In the genomic region with DNA sequence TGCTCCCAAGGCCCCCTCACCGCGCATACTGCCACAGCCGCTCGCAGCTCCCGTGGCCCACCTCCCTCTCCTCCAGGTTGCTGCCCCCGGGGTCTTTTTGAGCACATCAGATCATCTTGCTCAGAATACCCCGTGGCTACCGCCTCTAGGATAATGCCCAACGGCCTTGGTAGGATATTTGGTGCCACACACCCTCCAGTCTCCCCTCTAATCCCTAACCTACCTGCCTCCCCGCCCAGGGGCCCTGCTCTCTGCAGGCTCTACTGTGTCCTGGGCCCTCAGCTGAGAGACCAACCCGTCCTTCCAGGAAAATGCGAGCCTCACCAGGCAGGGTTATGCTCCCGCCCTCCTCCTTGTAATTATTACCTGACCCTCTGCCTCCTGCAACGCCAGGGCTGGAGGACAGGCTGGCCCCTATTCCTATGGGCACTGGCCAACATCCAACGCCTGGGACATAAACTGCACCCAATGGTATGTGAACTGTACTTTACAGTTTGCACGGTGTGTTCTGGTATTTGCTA, we compare ENCODE assay signal across 9 cellular contexts. TPM values are rescaled to one million over a fixed set of nuclear protein-coding genes. Genes with fewer than 3 reads are reported as not detected.
A peak's percentile ranks its signal among the peaks of the same experiment; 100 is the strongest.
DNase-seq lines count a peak whose midpoint lies in the region; ATAC-seq, FAIRE-seq and TF ChIP-seq lines count a peak whose summit lies in the region.
"Had no signal": no experiment of that assay in that cellular context is flagged by ENCODE, and none has a peak within 500 bp of the region (broad histone marks: within the 10 kb centered on the region; RNA-seq: fewer than 3 reads in every experiment).

No MANE protein-coding gene starts in this region.

- peaks cover 21% of the 10 kb centered on the region; the same call in 1 of the 2 replicates for H3K27me3 ChIP-seq in DOHH2 (ENCODE audit: control insufficient read depth, low read length)
- H3K27me3 ChIP-seq in foreskin keratinocyte = no peaks in the 10 kb centered on the region

- no peaks in the 10 kb centered on the region for H3K36me3 ChIP-seq in DOHH2 (ENCODE audit: control insufficient read depth, low read length)

- peak; percentile 67 for FAIRE-seq in RCC 7860 (lab: Jason Lieb, UNC)
- FAIRE-seq: frontal cortex had no signal

- peaks cover 28% of the 10 kb centered on the region for H3K4me1 Mint-ChIP-seq in progenitor cell of endocrine pancreas (ENCODE audit: low read depth)

- H3K36me3 Mint-ChIP-seq in progenitor cell of endocrine pancreas (ENCODE audit: insufficient read depth) = peaks cover 2% of the 10 kb centered on the region

- peak overlapping the region; percentile 82 for H3K4me3 Mint-ChIP-seq in progenitor cell of endocrine pancreas (ENCODE audit: low read depth)

- TF ChIP-seq CTCF in DOHH2 (IDR thresholded peaks at IDR 0.05; ENCODE audit: low read depth, low read length, poor library complexity, severe bottlenecking) (no peak), progenitor cell of endocrine pancreas (IDR thresholded peaks at IDR 0.05; ENCODE audit: unreplicated experiment) (no peak), foreskin keratinocyte (conservative IDR thresholded peaks at IDR 0.05) (no peak)

- peak overlapping the region; percentile 91; the same call in 1 of the 2 replicates for H3K4me2 ChIP-seq in DOHH2 (ENCODE audit: low read length)

- peaks cover 3% of the 10 kb centered on the region; the same call in 1 of the 2 replicates for H3F3A ChIP-seq in DOHH2 (ENCODE audit: control insufficient read depth, insufficient read depth)

- H3K27ac Mint-ChIP-seq in progenitor cell of endocrine pancreas = peak overlapping the region; percentile 27

- peak; percentile 65 for DNase-seq in RCC 7860 (ENCODE audit: low spot score)
- DNase-seq in epithelial cell of prostate (ENCODE audit: low read depth, low spot score) = no peak
- no peak for DNase-seq in progenitor cell of endocrine pancreas (ENCODE audit: low spot score, unreplicated experiment)
- no peak for DNase-seq in AML-193 (lab: John Stamatoyannopoulos, UW)
- no peak for DNase-seq in NCI-H2081 treated with DMSO at 0.1 percent for 48 hours (lab: John Stamatoyannopoulos, UW)
- no peak for DNase-seq in foreskin keratinocyte
- DNase-seq in UCSD-AML1 (lab: John Stamatoyannopoulos, UW; ENCODE audit: unreplicated experiment) = no peak

- no peak for ATAC-seq in foreskin keratinocyte

- H3K4me1 ChIP-seq in DOHH2 (ENCODE audit: control insufficient read depth, low read length) = peaks cover 20% of the 10 kb centered on the region
- peaks cover 6% of the 10 kb centered on the region for H3K4me1 ChIP-seq in foreskin keratinocyte

- no peaks in the 10 kb centered on the region for H3K9me2 ChIP-seq in DOHH2 (replicated peaks; ENCODE audit: control insufficient read depth, low read length)

- H3K9me3 Mint-ChIP-seq in progenitor cell of endocrine pancreas (ENCODE audit: low read depth) = no peaks in the 10 kb centered on the region

- H3K9me3 ChIP-seq in DOHH2 (ENCODE audit: control insufficient read depth, insufficient read depth, low read length) = no peaks in the 10 kb centered on the region

- H3K4me3 ChIP-seq in DOHH2 (ENCODE audit: low read length) = peak overlapping the region; percentile 72; the same call in 1 of the 2 replicates

- no peaks in the 10 kb centered on the region for H4K20me1 ChIP-seq in DOHH2 (ENCODE audit: control insufficient read depth, insufficient read depth, low read depth, low read length)

- peaks cover 7% of the 10 kb centered on the region; the same call in 1 of the 2 replicates for H3K79me2 ChIP-seq in DOHH2 (ENCODE audit: control insufficient read depth, low read length)

- no peak overlapping the region for H3K27ac ChIP-seq in DOHH2 (ENCODE audit: low read depth, low read length)
- peak overlapping the region; percentile 59 for H3K27ac ChIP-seq in epithelial cell of prostate
- no peak overlapping the region for H3K27ac ChIP-seq in foreskin keratinocyte

- peaks cover 25% of the 10 kb centered on the region for H3K27me3 Mint-ChIP-seq in progenitor cell of endocrine pancreas

RNA-seq across cellular contexts. Expression of a gene that starts 1.5 kb away (rescaled TPM):
- 81.5 and 85.6 TPM in 2 replicates for total RNA-seq in progenitor cell of endocrine pancreas
- total RNA-seq in foreskin keratinocyte = 24.4 and 28.8 TPM in 2 replicates
- 6.9 and 8.4 TPM in 2 replicates for polyA plus RNA-seq in foreskin keratinocyte
